1 cellular context compared by ENCODE assay signal in the genomic region with DNA sequence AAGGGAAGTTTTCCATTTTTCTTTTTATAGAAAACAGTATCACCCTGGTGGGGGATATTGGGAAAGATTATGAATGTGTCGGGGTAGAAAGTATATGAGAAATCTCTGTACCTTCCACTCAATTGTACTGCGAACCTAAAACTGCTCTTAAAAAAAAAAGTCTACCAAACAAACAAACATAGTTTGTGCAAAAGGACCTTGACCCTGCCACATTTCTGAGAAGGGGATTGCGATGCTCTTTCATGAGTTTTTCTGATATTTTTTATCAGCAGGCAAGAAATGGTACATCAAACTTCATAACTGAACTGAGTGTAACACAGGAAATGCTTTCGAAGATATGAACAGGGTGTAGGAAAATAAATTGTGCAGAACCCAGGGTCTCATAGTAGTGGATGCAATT.
TF ChIP-seq lines count a peak whose summit lies in the region.

No MANE protein-coding gene starts in this region.

TF ChIP-seq in HepG2, 621 proteins besides CTCF, POLR2A, EP300 and RAD21 (continued from another document):
- no peak for TF ChIP-seq ZNF33A (CRISPR knock-in tag; IDR thresholded peaks at IDR 0.05; ENCODE audit: borderline replicate concordance)
- peak; percentile 61; the same call in 1 of the 2 replicates for TF ChIP-seq ZNF362 (CRISPR knock-in tag; IDR thresholded peaks at IDR 0.05; ENCODE audit: borderline replicate concordance)
- TF ChIP-seq, protein P1, sequence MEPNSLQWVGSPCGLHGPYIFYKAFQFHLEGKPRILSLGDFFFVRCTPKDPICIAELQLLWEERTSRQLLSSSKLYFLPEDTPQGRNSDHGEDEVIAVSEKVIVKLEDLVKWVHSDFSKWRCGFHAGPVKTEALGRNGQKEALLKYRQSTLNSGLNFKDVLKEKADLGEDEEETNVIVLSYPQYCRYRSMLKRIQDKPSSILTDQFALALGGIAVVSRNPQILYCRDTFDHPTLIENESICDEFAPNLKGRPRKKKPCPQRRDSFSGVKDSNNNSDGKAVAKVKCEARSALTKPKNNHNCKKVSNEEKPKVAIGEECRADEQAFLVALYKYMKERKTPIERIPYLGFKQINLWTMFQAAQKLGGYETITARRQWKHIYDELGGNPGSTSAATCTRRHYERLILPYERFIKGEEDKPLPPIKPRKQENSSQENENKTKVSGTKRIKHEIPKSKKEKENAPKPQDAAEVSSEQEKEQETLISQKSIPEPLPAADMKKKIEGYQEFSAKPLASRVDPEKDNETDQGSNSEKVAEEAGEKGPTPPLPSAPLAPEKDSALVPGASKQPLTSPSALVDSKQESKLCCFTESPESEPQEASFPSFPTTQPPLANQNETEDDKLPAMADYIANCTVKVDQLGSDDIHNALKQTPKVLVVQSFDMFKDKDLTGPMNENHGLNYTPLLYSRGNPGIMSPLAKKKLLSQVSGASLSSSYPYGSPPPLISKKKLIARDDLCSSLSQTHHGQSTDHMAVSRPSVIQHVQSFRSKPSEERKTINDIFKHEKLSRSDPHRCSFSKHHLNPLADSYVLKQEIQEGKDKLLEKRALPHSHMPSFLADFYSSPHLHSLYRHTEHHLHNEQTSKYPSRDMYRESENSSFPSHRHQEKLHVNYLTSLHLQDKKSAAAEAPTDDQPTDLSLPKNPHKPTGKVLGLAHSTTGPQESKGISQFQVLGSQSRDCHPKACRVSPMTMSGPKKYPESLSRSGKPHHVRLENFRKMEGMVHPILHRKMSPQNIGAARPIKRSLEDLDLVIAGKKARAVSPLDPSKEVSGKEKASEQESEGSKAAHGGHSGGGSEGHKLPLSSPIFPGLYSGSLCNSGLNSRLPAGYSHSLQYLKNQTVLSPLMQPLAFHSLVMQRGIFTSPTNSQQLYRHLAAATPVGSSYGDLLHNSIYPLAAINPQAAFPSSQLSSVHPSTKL (CRISPR knock-in tag; IDR thresholded peaks at IDR 0.05), result peak; percentile 13; the same call in 1 of the 2 replicates
- TF ChIP-seq NR2F6 (IDR thresholded peaks at IDR 0.05), result no peak; the same call in 1 of the 2 replicates
- TF ChIP-seq NR2F6 (CRISPR knock-in tag; IDR thresholded peaks at IDR 0.05), result peak; percentile 43; the same call in 1 of the 2 replicates
- TF ChIP-seq POLR2G (IDR thresholded peaks at IDR 0.05; ENCODE audit: low read depth, low read length), result no peak
- no peak for TF ChIP-seq NR3C1 (CRISPR knock-in tag; IDR thresholded peaks at IDR 0.05)
- TF ChIP-seq ZNF564 (CRISPR knock-in tag; IDR thresholded peaks at IDR 0.05), result no peak
- no peak for TF ChIP-seq MED8 (CRISPR knock-in tag; IDR thresholded peaks at IDR 0.05; ENCODE audit: insufficient replicate concordance)
- TF ChIP-seq, protein P2, sequence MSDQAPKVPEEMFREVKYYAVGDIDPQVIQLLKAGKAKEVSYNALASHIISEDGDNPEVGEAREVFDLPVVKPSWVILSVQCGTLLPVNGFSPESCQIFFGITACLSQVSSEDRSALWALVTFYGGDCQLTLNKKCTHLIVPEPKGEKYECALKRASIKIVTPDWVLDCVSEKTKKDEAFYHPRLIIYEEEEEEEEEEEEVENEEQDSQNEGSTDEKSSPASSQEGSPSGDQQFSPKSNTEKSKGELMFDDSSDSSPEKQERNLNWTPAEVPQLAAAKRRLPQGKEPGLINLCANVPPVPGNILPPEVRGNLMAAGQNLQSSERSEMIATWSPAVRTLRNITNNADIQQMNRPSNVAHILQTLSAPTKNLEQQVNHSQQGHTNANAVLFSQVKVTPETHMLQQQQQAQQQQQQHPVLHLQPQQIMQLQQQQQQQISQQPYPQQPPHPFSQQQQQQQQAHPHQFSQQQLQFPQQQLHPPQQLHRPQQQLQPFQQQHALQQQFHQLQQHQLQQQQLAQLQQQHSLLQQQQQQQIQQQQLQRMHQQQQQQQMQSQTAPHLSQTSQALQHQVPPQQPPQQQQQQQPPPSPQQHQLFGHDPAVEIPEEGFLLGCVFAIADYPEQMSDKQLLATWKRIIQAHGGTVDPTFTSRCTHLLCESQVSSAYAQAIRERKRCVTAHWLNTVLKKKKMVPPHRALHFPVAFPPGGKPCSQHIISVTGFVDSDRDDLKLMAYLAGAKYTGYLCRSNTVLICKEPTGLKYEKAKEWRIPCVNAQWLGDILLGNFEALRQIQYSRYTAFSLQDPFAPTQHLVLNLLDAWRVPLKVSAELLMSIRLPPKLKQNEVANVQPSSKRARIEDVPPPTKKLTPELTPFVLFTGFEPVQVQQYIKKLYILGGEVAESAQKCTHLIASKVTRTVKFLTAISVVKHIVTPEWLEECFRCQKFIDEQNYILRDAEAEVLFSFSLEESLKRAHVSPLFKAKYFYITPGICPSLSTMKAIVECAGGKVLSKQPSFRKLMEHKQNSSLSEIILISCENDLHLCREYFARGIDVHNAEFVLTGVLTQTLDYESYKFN (CRISPR knock-in tag; conservative IDR thresholded peaks at IDR 0.05), result no peak
- 0 out of 2 replicates have a peak, but pooled peaks have one; percentile 18 for TF ChIP-seq ZNF12 (CRISPR knock-in tag; IDR thresholded peaks at IDR 0.05)
- TF ChIP-seq RARA (CRISPR knock-in tag; IDR thresholded peaks at IDR 0.05), result peak; percentile 31; the same call in 1 of the 2 replicates
- TF ChIP-seq CHCHD3 (CRISPR knock-in tag; IDR thresholded peaks at IDR 0.05), result no peak
- no peak for TF ChIP-seq ELF1 (CRISPR knock-in tag; IDR thresholded peaks at IDR 0.05)
- no peak for TF ChIP-seq CCDC6 (CRISPR knock-in tag; IDR thresholded peaks at IDR 0.05)
- TF ChIP-seq PHF5A (CRISPR knock-in tag; IDR thresholded peaks at IDR 0.05; ENCODE audit: low read depth, unreplicated experiment), result no peak
